In genomic region chr2:241638063-241638660, GRCh38 we compare ENCODE assay signal across 8 cellular contexts. TPM values are rescaled to one million over a fixed set of nuclear protein-coding genes. Genes with fewer than 3 reads are reported as not detected.
DNase-seq lines count a peak whose midpoint lies in the region; TF ChIP-seq lines count a peak whose summit lies in the region.

No MANE protein-coding gene starts in this region.

- peak overlapping the region; percentile 96 for H3K27ac ChIP-seq in colonic mucosa

- H3K4me3 ChIP-seq in colonic mucosa: peak overlapping the region; percentile 91

- H3K4me1 Mint-ChIP-seq in CD14-positive monocyte: peaks cover 51% of the 10 kb centered on the region
- H3K4me1 Mint-ChIP-seq in nephron: peaks cover 58% of the 10 kb centered on the region

- H3K4me1 ChIP-seq in colonic mucosa: peaks cover 11% of the 10 kb centered on the region

- no peaks in the 10 kb centered on the region for H3K9me3 ChIP-seq in colonic mucosa

- H3K4me3 Mint-ChIP-seq in CD14-positive monocyte: peak overlapping the region; percentile 84 to 90
- peak overlapping the region; percentile 88 to 97 (median 96) for H3K4me3 Mint-ChIP-seq in nephron

- peak overlapping the region; percentile 41 to 88 (median 82) for H3K27ac Mint-ChIP-seq in CD14-positive monocyte
- H3K27ac Mint-ChIP-seq in nephron: peak overlapping the region; percentile 68 to 95 (median 85)

- intact Hi-C loops in CD14-positive monocyte (cut with micrococcal nuclease): loop anchor here (2.0 to 10.0 kb wide), 5 partner anchors 49 to 283 kb away; partner anchors contain the start of genes DTYMK (in 2 of the 2), FARP2 (in 2 of the 2), ING5 (in 1 of the 2) and STK25 (in 1 of the 2)
- intact Hi-C loops in colonic mucosa (cut with DNase I): loop anchor here (2.0 kb wide), 1 partner anchor 59 kb away; no protein-coding TSS in a partner anchor

- H3K9me3 Mint-ChIP-seq in CD14-positive monocyte: peaks cover 0 to 4% (median 0%) of the 10 kb centered on the region in 7 donors
- no peaks in the 10 kb centered on the region for H3K9me3 Mint-ChIP-seq in nephron

- DNase-seq in CD14-positive monocyte (ENCODE audit: low spot score) (no peak), KBM-7 (peak; percentile 36), colonic mucosa (no peak), HUDEP-2 (lab: John Stamatoyannopoulos, UW; ENCODE audit: unreplicated experiment in 76 of 76) (no peak), NCI-H446 treated with DMSO at 0.1 percent for 48 hours (lab: John Stamatoyannopoulos, UW) (no peak), SHP77 (lab: John Stamatoyannopoulos, UW) (no peak)
- no peak for DNase-seq in activated effector memory CD4-positive, alpha-beta T cell treated with Interleukin-2 at 50 U/mL for 16 hours

- H3K36me3 ChIP-seq in colonic mucosa: peaks cover 6% of the 10 kb centered on the region

- H3K27me3 Mint-ChIP-seq in CD14-positive monocyte (ENCODE audit: low read depth in 3 of 3) (peaks cover 0 to 2% (median 0%) of the 10 kb centered on the region in 3 donors), nephron (ENCODE audit: low read depth) (no peaks in the 10 kb centered on the region)

- no peaks in the 10 kb centered on the region for H3K27me3 ChIP-seq in colonic mucosa

- peak overlapping the region; percentile 56 to 83 for H3K9ac ChIP-seq in colonic mucosa (ENCODE audit: low read depth in 2 of 2, low read length in 2 of 2)

- in situ Hi-C loops in KBM-7 (cut with MboI; ENCODE audit: low pct_unique_long_range_greater_than_20kb, low sequenced_read_pairs): no loop called here

- H3K36me3 Mint-ChIP-seq in CD14-positive monocyte: peaks cover 21 to 33% of the 10 kb centered on the region in 2 donors
- H3K36me3 Mint-ChIP-seq in nephron (ENCODE audit: low read depth): peaks cover 17% of the 10 kb centered on the region

- TF ChIP-seq CTCF in CD14-positive monocyte (IDR thresholded peaks at IDR 0.05) (no peak), colonic mucosa (IDR thresholded peaks at IDR 0.05) (no peak), nephron (IDR thresholded peaks at IDR 0.05; ENCODE audit: unreplicated experiment in 3 of 3) (no peak)

RNA-seq across cellular contexts. Expression of gene ATG4B, which starts 0.7 kb away (rescaled TPM):
- 10 to 100 TPM; 54.5 to 58.9 TPM for polyA plus RNA-seq in CD14-positive monocyte
- total RNA-seq in colonic mucosa: 100 to 1,000 TPM in 1 of 2 donors, 10 to 100 TPM in 1; 72.4 to 119 TPM

RNA-seq across cellular contexts. Expression of gene THAP4, which starts 1.2 kb away (rescaled TPM):
- polyA plus RNA-seq in CD14-positive monocyte: 10 to 100 TPM; 15.1 to 16.3 TPM
- 10 to 100 TPM; 66.6 to 68.0 TPM for total RNA-seq in colonic mucosa

RNA-seq across cellular contexts. Expression of gene DTYMK, which starts 48.5 kb away (rescaled TPM):
- polyA plus RNA-seq in CD14-positive monocyte: 10 to 100 TPM; 18.7 to 23.5 TPM
- 100 to 1,000 TPM in 1 of 2 donors, 10 to 100 TPM in 1; 22.6 to 106 TPM for total RNA-seq in colonic mucosa
